In genomic region chr6:44120692-44121443, GRCh38 we compare ENCODE assay signal across 19 cellular contexts. TPM values are rescaled to one million over a fixed set of nuclear protein-coding genes. Genes with fewer than 3 reads are reported as not detected.
DNase-seq lines count a peak whose midpoint lies in the region; ATAC-seq and TF ChIP-seq lines count a peak whose summit lies in the region.
"Had no signal": no experiment of that assay in that cellular context is flagged by ENCODE, and none has a peak within 500 bp of the region (broad histone marks: within the 10 kb centered on the region; RNA-seq: fewer than 3 reads in every experiment).

No MANE protein-coding gene starts in this region.

- ATAC-seq in GM21526 (IDR thresholded peaks at IDR 0.05; ENCODE audit: low FRiP score, unreplicated experiment), result no peak
- ATAC-seq in gastroesophageal sphincter, result no peak
- ATAC-seq: pancreas had no signal

- H3F3A ChIP-seq in PC-9 (ENCODE audit: insufficient read depth, low read depth) (peaks cover 34% of the 10 kb centered on the region), smooth muscle cell (ENCODE audit: low read depth) (peaks cover 18% of the 10 kb centered on the region)

- peaks cover 81% of the 10 kb centered on the region for H3K4me1 Mint-ChIP-seq in activated naive CD8-positive, alpha-beta T cell (ENCODE audit: low read depth)
- H3K4me1 Mint-ChIP-seq in activated naive CD8-positive, alpha-beta T cell treated with anti-CD3 and anti-CD28 coated beads for 36 hours, result peaks cover 67% of the 10 kb centered on the region

- H2AFZ ChIP-seq in PC-9, result no peak overlapping the region
- no peak overlapping the region for H2AFZ ChIP-seq in mesenchymal stem cell (ENCODE audit: low read depth, low read length)
- H2AFZ ChIP-seq in smooth muscle cell (ENCODE audit: low read depth), result no peak overlapping the region
- H2AFZ ChIP-seq: hepatocyte had no signal

- no peak for DNase-seq in activated naive CD8-positive, alpha-beta T cell treated with anti-CD3 and anti-CD28 coated beads for 36 hours
- no peak for DNase-seq in PC-9
- DNase-seq in mesenchymal stem cell, result no peak
- no peak for DNase-seq in smooth muscle cell (lab: John Stamatoyannopoulos, UW; ENCODE audit: unreplicated experiment)
- no peak for DNase-seq in dermis blood vessel endothelial cell
- DNase-seq: activated CD4-positive, alpha-beta T cell treated with anti-CD3 and anti-CD28 coated beads, Interleukin-2, amount 50 U/mL, for 1 hour; activated gamma-delta T cell; cerebellar nuclear complex; NCI-H345; pancreas; spleen; SW 1271 had no signal

- no TSS peak for BruUV-seq in PC-9 (replicated peaks; lab: Mats Ljungman, UMichigan)

- WGBS in mesenchymal stem cell, result 83% methylated on average over 3 of the region's 4 CpGs
- 55% methylated on average over 4 of the region's 4 CpGs for whole genome bisulfite sequencing in smooth muscle cell (ENCODE audit: low lambda C conversion rate)
- 48 to 55% methylated on average over 4 of the region's 4 CpGs for WGBS in gastroesophageal sphincter (ENCODE audit: low coverage in 1 of 2), 2 donors

- peaks cover 4% of the 10 kb centered on the region for H3K36me3 Mint-ChIP-seq in activated naive CD8-positive, alpha-beta T cell
- H3K36me3 Mint-ChIP-seq in activated naive CD8-positive, alpha-beta T cell treated with anti-CD3 and anti-CD28 coated beads for 36 hours, result peaks cover 19% of the 10 kb centered on the region

- H3K27me3 ChIP-seq in PC-9 (ENCODE audit: insufficient read depth, low read depth) (no peaks in the 10 kb centered on the region), mesenchymal stem cell (ENCODE audit: control insufficient read depth in 1 of 2, insufficient read depth in 1 of 2, low read length in 2 of 2) (no peaks in the 10 kb centered on the region), smooth muscle cell (ENCODE audit: low read depth) (no peaks in the 10 kb centered on the region), gastroesophageal sphincter (no peaks in the 10 kb centered on the region)
- H3K27me3 ChIP-seq: hepatocyte, pancreas, spleen had no signal

- H3K9me2 ChIP-seq in PC-9 (ENCODE audit: insufficient read depth), result no peaks in the 10 kb centered on the region

- H3K4me1 ChIP-seq in PC-9 (replicated peaks; ENCODE audit: insufficient read depth) (peaks cover 92% of the 10 kb centered on the region), mesenchymal stem cell (ENCODE audit: control insufficient read depth, insufficient read depth, low read depth, low read length) (peaks cover 33% of the 10 kb centered on the region), smooth muscle cell (ENCODE audit: low read depth) (peaks cover 58% of the 10 kb centered on the region), gastroesophageal sphincter (peaks cover 0 to 82% (median 32%) of the 10 kb centered on the region in 3 donors)

- peaks cover 20% of the 10 kb centered on the region for H3K36me3 ChIP-seq in PC-9 (ENCODE audit: low read depth)
- H3K36me3 ChIP-seq in mesenchymal stem cell (ENCODE audit: control insufficient read depth in 1 of 2, insufficient read depth in 2 of 2, low read depth in 1 of 2, low read length in 2 of 2), result peaks cover 0 to 6% of the 10 kb centered on the region in 2 experiments
- no peaks in the 10 kb centered on the region for H3K36me3 ChIP-seq in smooth muscle cell (ENCODE audit: low read depth)
- no peaks in the 10 kb centered on the region for H3K36me3 ChIP-seq in gastroesophageal sphincter
- H3K36me3 ChIP-seq: pancreas, thoracic aorta had no signal

- H2BK15ac ChIP-seq in mesenchymal stem cell (ENCODE audit: low read depth, poor library complexity, severe bottlenecking), result no peak overlapping the region

- CTCF ChIA-PET in PC-9 (lab: Charles Lee), result no interaction called here

- H3K9me3 ChIP-seq in PC-9 (ENCODE audit: insufficient read depth, low read depth), result no peaks in the 10 kb centered on the region
- no peaks in the 10 kb centered on the region for H3K9me3 ChIP-seq in mesenchymal stem cell (ENCODE audit: control insufficient read depth, low read length)
- H3K9me3 ChIP-seq in smooth muscle cell (replicated peaks; ENCODE audit: low read depth), result no peaks in the 10 kb centered on the region
- H3K9me3 ChIP-seq in gastroesophageal sphincter, result no peaks in the 10 kb centered on the region
- H3K9me3 ChIP-seq: pancreas, spleen, thoracic aorta had no signal

- no peaks in the 10 kb centered on the region for H3K79me1 ChIP-seq in mesenchymal stem cell (replicated peaks; ENCODE audit: low read length, poor library complexity, severe bottlenecking)

- peak overlapping the region; percentile 9 for H3K4me3 Mint-ChIP-seq in activated naive CD8-positive, alpha-beta T cell
- no peak overlapping the region for H3K4me3 Mint-ChIP-seq in activated naive CD8-positive, alpha-beta T cell treated with anti-CD3 and anti-CD28 coated beads for 36 hours

- H2BK120ac ChIP-seq in mesenchymal stem cell (ENCODE audit: low read depth, low read length), result no peak overlapping the region

- H3K14ac ChIP-seq in mesenchymal stem cell (ENCODE audit: low read length in 2 of 2), result no peak overlapping the region

- no peak overlapping the region for H4K8ac ChIP-seq in mesenchymal stem cell (ENCODE audit: low read length)

- H3K4ac ChIP-seq in mesenchymal stem cell (ENCODE audit: low read depth in 1 of 2, low read length in 2 of 2), result no peak overlapping the region

- no peak overlapping the region for H2BK12ac ChIP-seq in mesenchymal stem cell (ENCODE audit: low read length in 2 of 2)

- H3K9ac ChIP-seq in mesenchymal stem cell (ENCODE audit: low read length) (no peak overlapping the region), smooth muscle cell (ENCODE audit: low read depth) (no peak overlapping the region)

- H3K4me2 ChIP-seq in PC-9 (no peak overlapping the region), mesenchymal stem cell (ENCODE audit: low read length, poor library complexity, severe bottlenecking) (no peak overlapping the region), smooth muscle cell (peak overlapping the region; percentile 42)
- H3K4me2 ChIP-seq: hepatocyte had no signal

- no peak for TF ChIP-seq POLR2A in gastroesophageal sphincter (IDR thresholded peaks at IDR 0.05)

- H3K23ac ChIP-seq in mesenchymal stem cell (ENCODE audit: low read length in 2 of 2), result no peak overlapping the region

- H3K79me2 ChIP-seq in PC-9 (ENCODE audit: low read depth), result peaks cover 100% of the 10 kb centered on the region
- peaks cover 81% of the 10 kb centered on the region for H3K79me2 ChIP-seq in smooth muscle cell (ENCODE audit: low read depth)

- H2AK5ac ChIP-seq in mesenchymal stem cell (ENCODE audit: low read length, severe bottlenecking), result peak overlapping the region; percentile 53

- no peak overlapping the region for H3K18ac ChIP-seq in mesenchymal stem cell (ENCODE audit: low read depth in 1 of 2, low read length in 2 of 2)

- H4K20me1 ChIP-seq in PC-9 (ENCODE audit: insufficient read depth) (peaks cover 81% of the 10 kb centered on the region), smooth muscle cell (ENCODE audit: low read depth) (peaks cover 89% of the 10 kb centered on the region)

- POLR2A ChIA-PET in PC-9 (lab: Charles Lee; ENCODE audit: unreplicated experiment), result no interaction called here

- H3K27me3 Mint-ChIP-seq in activated naive CD8-positive, alpha-beta T cell, result no peaks in the 10 kb centered on the region
- no peaks in the 10 kb centered on the region for H3K27me3 Mint-ChIP-seq in activated naive CD8-positive, alpha-beta T cell treated with anti-CD3 and anti-CD28 coated beads for 36 hours

- 0 out of 2 replicates have a peak overlapping the region, but pooled peaks have one; percentile 6 for H3K27ac ChIP-seq in PC-9
- H3K27ac ChIP-seq in mesenchymal stem cell (ENCODE audit: low read length, poor library complexity, severe bottlenecking), result peak overlapping the region; percentile 19
- no peak overlapping the region for H3K27ac ChIP-seq in smooth muscle cell (ENCODE audit: low read depth)
- peak overlapping the region in 2 of 4 donors; percentile 52 to 58 for H3K27ac ChIP-seq in gastroesophageal sphincter
- H3K27ac ChIP-seq: C4-2B, hepatocyte, pancreas, spleen had no signal

- intact Hi-C loops in PC-9 (cut with micrococcal nuclease; ENCODE audit: unreplicated experiment), result no loop called here

- H3K9me3 Mint-ChIP-seq in activated naive CD8-positive, alpha-beta T cell (ENCODE audit: low read depth), result no peaks in the 10 kb centered on the region
- H3K9me3 Mint-ChIP-seq in activated naive CD8-positive, alpha-beta T cell treated with anti-CD3 and anti-CD28 coated beads for 36 hours, result no peaks in the 10 kb centered on the region

- H2BK5ac ChIP-seq in mesenchymal stem cell (ENCODE audit: low read depth, low read length, poor library complexity, severe bottlenecking), result no peak overlapping the region

- H3K27ac Mint-ChIP-seq in activated naive CD8-positive, alpha-beta T cell, result no peak overlapping the region
- H3K27ac Mint-ChIP-seq in activated naive CD8-positive, alpha-beta T cell treated with anti-CD3 and anti-CD28 coated beads for 36 hours, result no peak overlapping the region

- no peak for TF ChIP-seq EP300 in gastroesophageal sphincter (IDR thresholded peaks at IDR 0.05)

- H3K4me3 ChIP-seq in PC-9, result no peak overlapping the region
- no peak overlapping the region for H3K4me3 ChIP-seq in mesenchymal stem cell (ENCODE audit: insufficient read depth in 1 of 2, low read depth in 1 of 2, low read length in 2 of 2)
- H3K4me3 ChIP-seq in smooth muscle cell, result no peak overlapping the region
- no peak overlapping the region for H3K4me3 ChIP-seq in gastroesophageal sphincter
- H3K4me3 ChIP-seq: hepatocyte, pancreas, spleen, thoracic aorta had no signal

- H4K91ac ChIP-seq in mesenchymal stem cell (ENCODE audit: low read length), result no peak overlapping the region

- TF ChIP-seq CTCF in PC-9 (conservative IDR thresholded peaks at IDR 0.05), result no peak
- no peak for TF ChIP-seq CTCF in smooth muscle cell (IDR thresholded peaks at IDR 0.05; ENCODE audit: borderline replicate concordance, insufficient read depth, poor library complexity, severe bottlenecking)
- no peak for TF ChIP-seq CTCF in gastroesophageal sphincter (IDR thresholded peaks at IDR 0.05)

RNA-seq across cellular contexts. Expression of gene MRPL14, which starts 6.4 kb away (rescaled TPM):
- 10 to 100 TPM; 58.5 to 60.8 TPM for total RNA-seq in activated naive CD8-positive, alpha-beta T cell treated with anti-CD3 and anti-CD28 coated beads for 36 hours
- total RNA-seq in PC-9 (2021) (96.3 and 97.9 TPM in 2 replicates), smooth muscle cell (29.2 and 53.4 TPM in 2 replicates), dermis blood vessel endothelial cell (48.1 and 75.4 TPM in 2 replicates), gastroesophageal sphincter (10 to 100 TPM; 31.6 to 40.5 (median 35.8) TPM)
- 59.8 TPM for polyA plus RNA-seq in mesenchymal stem cell (2013, experiment 1 of 2)
- polyA plus RNA-seq in mesenchymal stem cell (2013, experiment 2 of 2), result 63.5 TPM
- polyA plus RNA-seq in smooth muscle cell, result 97.9 and 99.5 TPM in 2 replicates

RNA-seq across cellular contexts. Expression of gene TMEM63B, which starts 6.5 kb away (rescaled TPM):
- total RNA-seq in activated naive CD8-positive, alpha-beta T cell treated with anti-CD3 and anti-CD28 coated beads for 36 hours, result 10 to 100 TPM; 11.7 to 12.1 TPM
- total RNA-seq in PC-9 (2021) (36.1 and 38.5 TPM in 2 replicates), smooth muscle cell (16.0 and 21.2 TPM in 2 replicates), dermis blood vessel endothelial cell (33.0 and 36.3 TPM in 2 replicates), gastroesophageal sphincter (10 to 100 TPM; 11.3 to 32.0 (median 23.9) TPM)
- 28.7 TPM for polyA plus RNA-seq in mesenchymal stem cell (2013, experiment 1 of 2)
- 27.8 TPM for polyA plus RNA-seq in mesenchymal stem cell (2013, experiment 2 of 2)
- 10.8 and 15.8 TPM in 2 replicates for polyA plus RNA-seq in smooth muscle cell

RNA-seq across cellular contexts. Expression of gene CAPN11, which starts 37.8 kb away (rescaled TPM):
- under 1 TPM; 0.12 to 0.25 TPM for total RNA-seq in activated naive CD8-positive, alpha-beta T cell treated with anti-CD3 and anti-CD28 coated beads for 36 hours
- total RNA-seq in PC-9 (2021), result not detected in 2 replicates
- polyA plus RNA-seq in mesenchymal stem cell (2013, experiment 1 of 2), result not detected
- not detected for polyA plus RNA-seq in mesenchymal stem cell (2013, experiment 2 of 2)
- total RNA-seq in smooth muscle cell, result not detected in 2 replicates
- 0.31 TPM in 1 of 2 replicates, not detected in the other for polyA plus RNA-seq in smooth muscle cell
- 0.28 and 2.2 TPM in 2 replicates for total RNA-seq in dermis blood vessel endothelial cell
- total RNA-seq in gastroesophageal sphincter, result under 1 TPM in 3 of 4 donors, not detected in 1; 0.19 to 0.45 (median 0.27) TPM
- total RNA-seq: thoracic aorta had no signal
- polyA plus RNA-seq: keratinocyte had no signal
